Comparison of ENCODE assay signal across 1 cellular context in the genomic region with DNA sequence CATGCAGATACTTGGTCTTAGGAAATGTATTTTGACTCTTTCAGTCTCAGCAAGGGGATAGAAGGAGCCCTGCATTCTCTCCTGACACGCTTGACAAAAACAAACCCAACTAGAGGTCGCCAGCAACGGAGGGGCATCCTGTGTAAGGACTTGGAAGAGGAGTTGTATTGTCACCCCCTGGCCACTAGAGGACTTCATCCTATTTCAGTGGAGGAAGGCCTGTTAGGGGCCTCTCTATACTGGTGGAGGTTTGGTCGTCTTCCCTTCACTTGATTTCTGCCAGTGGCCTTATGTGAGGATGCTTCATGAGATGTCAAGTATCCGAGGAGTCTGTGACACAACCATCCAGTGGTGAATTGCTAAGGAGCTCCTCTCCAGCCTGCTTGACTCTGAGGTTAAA.
TF ChIP-seq lines count a peak whose summit lies in the region.

No MANE protein-coding gene starts in this region.

TF ChIP-seq in HCT116, 20 proteins besides CTCF, POLR2A, EP300 and RAD21 (continued from another document):
- TF ChIP-seq, protein P1, sequence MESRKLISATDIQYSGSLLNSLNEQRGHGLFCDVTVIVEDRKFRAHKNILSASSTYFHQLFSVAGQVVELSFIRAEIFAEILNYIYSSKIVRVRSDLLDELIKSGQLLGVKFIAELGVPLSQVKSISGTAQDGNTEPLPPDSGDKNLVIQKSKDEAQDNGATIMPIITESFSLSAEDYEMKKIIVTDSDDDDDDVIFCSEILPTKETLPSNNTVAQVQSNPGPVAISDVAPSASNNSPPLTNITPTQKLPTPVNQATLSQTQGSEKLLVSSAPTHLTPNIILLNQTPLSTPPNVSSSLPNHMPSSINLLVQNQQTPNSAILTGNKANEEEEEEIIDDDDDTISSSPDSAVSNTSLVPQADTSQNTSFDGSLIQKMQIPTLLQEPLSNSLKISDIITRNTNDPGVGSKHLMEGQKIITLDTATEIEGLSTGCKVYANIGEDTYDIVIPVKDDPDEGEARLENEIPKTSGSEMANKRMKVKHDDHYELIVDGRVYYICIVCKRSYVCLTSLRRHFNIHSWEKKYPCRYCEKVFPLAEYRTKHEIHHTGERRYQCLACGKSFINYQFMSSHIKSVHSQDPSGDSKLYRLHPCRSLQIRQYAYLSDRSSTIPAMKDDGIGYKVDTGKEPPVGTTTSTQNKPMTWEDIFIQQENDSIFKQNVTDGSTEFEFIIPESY (IDR thresholded peaks at IDR 0.05; ENCODE audit: extremely low read depth, insufficient replicate concordance, low read length): peak; percentile 39
- TF ChIP-seq, protein P2, sequence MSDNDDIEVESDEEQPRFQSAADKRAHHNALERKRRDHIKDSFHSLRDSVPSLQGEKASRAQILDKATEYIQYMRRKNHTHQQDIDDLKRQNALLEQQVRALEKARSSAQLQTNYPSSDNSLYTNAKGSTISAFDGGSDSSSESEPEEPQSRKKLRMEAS (IDR thresholded peaks at IDR 0.05): no peak
- TF ChIP-seq JUND (IDR thresholded peaks at IDR 0.05) (no peak), TCF7L2 (IDR thresholded peaks at IDR 0.05; ENCODE audit: borderline replicate concordance, extremely low read depth, insufficient read depth, insufficient read length) (no peak), ZNF274 (IDR thresholded peaks at IDR 0.05; ENCODE audit: low read depth, low read length) (no peak)
